ENCODE assay signal across 11 cellular contexts in the genomic region with DNA sequence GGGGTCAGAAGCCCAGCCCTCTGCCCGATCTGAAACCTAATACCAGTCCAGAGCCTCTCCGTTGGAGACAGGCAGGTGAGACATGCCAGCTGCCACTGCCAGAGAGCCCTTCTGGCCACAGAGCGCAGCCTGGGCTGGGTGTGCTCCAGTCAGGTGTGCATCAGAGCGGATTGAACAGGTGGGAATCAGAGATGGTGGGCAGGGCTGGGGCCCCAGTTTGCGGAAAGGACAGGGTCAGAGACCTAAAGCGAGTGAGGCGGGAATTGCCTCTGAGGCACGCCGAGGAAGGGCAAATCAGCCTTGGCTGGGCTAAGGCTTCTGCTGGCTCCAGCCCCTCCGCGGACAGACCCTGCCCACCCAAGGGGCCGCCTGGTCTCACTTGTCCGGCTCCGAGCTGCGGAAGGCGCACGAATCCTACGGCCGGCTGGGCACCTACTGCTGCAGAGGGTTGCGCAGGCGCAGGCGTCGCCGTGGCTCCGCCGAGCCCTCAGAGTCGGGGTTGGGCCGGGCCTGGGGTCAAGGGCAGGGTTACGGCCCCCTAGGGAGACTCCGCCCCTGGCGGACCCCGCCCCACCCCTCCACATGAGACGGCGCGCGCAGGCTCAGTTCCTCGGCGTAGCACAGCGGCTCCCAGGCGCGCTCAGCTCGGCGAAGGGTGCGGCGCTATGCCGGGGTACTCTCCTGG. TPM values are rescaled to one million over a fixed set of nuclear protein-coding genes. Genes with fewer than 3 reads are reported as not detected.
DNase-seq lines count a peak whose midpoint lies in the region; ATAC-seq, FAIRE-seq and TF ChIP-seq lines count a peak whose summit lies in the region.
"Had no signal": no experiment of that assay in that cellular context is flagged by ENCODE, and none has a peak within 500 bp of the region (broad histone marks: within the 10 kb centered on the region; RNA-seq: fewer than 3 reads in every experiment).

No MANE protein-coding gene starts in this region.

- H2BK5ac ChIP-seq in H1 (ENCODE audit: low read depth, low read length), result peak overlapping the region; percentile 71; the same call in 1 of the 2 replicates

- no peak overlapping the region for H4K5ac ChIP-seq in H1 (ENCODE audit: insufficient read length, low read depth, low read length)

- no peaks in the 10 kb centered on the region for H3K4me1 Mint-ChIP-seq in activated T-helper 1 cell treated with anti-CD3 and anti-CD28 coated beads, Interleukin-12 subunit alpha, Interleukin-12 subunit beta, Interleukin-2, Interleukin-4 antibody, amounts not matched to agents 30 ng/mL and 10 ng/mL and 1 ng/mL, durations not matched to agents 14 hours and 24 hours and 36 hours (ENCODE audit: low read depth)

- H3K27ac Mint-ChIP-seq in activated T-helper 1 cell treated with anti-CD3 and anti-CD28 coated beads, Interleukin-12 subunit alpha, Interleukin-12 subunit beta, Interleukin-2, Interleukin-4 antibody, amounts not matched to agents 30 ng/mL and 10 ng/mL and 1 ng/mL, durations not matched to agents 14 hours and 24 hours and 36 hours, result no peak overlapping the region

- 3% methylated on average over 40 of the region's 46 CpGs; no CpG with 5 or more reads in 1 of the 2 experiments for WGBS in H1 (ENCODE audit: extremely low coverage in 1 of 2, insufficient coverage in 1 of 2, insufficient read length in 1 of 2, insufficient replicate concordance in 2 of 2, low coverage in 1 of 2, low lambda C conversion rate in 2 of 2, missing lambda C conversion rate in 1 of 2), 2 experiments

- FAIRE-seq in H1 (lab: Jason Lieb, UNC), result no peak

- TF ChIP-seq POLR2A in H1 (IDR thresholded peaks at IDR 0.05; ENCODE audit: control extremely low read depth in 1 of 2, low read depth in 2 of 2, low read length in 2 of 2), result no peak

- no peak overlapping the region for H3K14ac ChIP-seq in H1 (ENCODE audit: insufficient read length)

- H4K8ac ChIP-seq in H1 (ENCODE audit: extremely low read depth, insufficient read depth, low read length), result peak overlapping the region; percentile 84

- no peaks in the 10 kb centered on the region; the same call in 1 of the 2 replicates for H3K79me1 ChIP-seq in H1 (ENCODE audit: low read depth, low read length)

- H3K4me3 ChIP-seq in H1 (ENCODE audit: extremely low read depth in 1 of 4, insufficient read depth in 2 of 4, low read depth in 3 of 4, low read length in 4 of 4), result peak overlapping the region; percentile 24 to 62 (median 54); a peak in 7 of 8 replicates
- peak overlapping the region; percentile 24 for H3K4me3 ChIP-seq in skeletal muscle cell (ENCODE audit: low read depth, low read length)

- no peak for TF ChIP-seq CTCF in H1 (IDR thresholded peaks at IDR 0.05; ENCODE audit: control extremely low read depth in 1 of 3, insufficient read depth in 1 of 3, low read depth in 1 of 3, low read length in 3 of 3)

- intact Hi-C loops in left colon (cut with DNase I, micrococcal nuclease), result no loop called here
- intact Hi-C loops in activated T-helper 1 cell treated with anti-CD3 and anti-CD28 coated beads, Interleukin-12 subunit alpha, Interleukin-12 subunit beta, Interleukin-2, Interleukin-4 antibody, amounts not matched to agents 30 ng/mL and 10 ng/mL and 1 ng/mL, durations not matched to agents 14 hours and 24 hours and 36 hours (cut with micrococcal nuclease), result no loop called here

- ATAC-seq in left colon, result peak; percentile 92
- no peak for ATAC-seq in GM18498 (IDR thresholded peaks at IDR 0.05; ENCODE audit: unreplicated experiment)
- no peak for ATAC-seq in HG03342 (IDR thresholded peaks at IDR 0.05; ENCODE audit: unreplicated experiment)
- no peak for ATAC-seq in GM18867 (IDR thresholded peaks at IDR 0.05; ENCODE audit: unreplicated experiment)

- H3K36me3 Mint-ChIP-seq in activated T-helper 1 cell treated with anti-CD3 and anti-CD28 coated beads, Interleukin-12 subunit alpha, Interleukin-12 subunit beta, Interleukin-2, Interleukin-4 antibody, amounts not matched to agents 30 ng/mL and 10 ng/mL and 1 ng/mL, durations not matched to agents 14 hours and 24 hours and 36 hours (ENCODE audit: low read depth), result no peaks in the 10 kb centered on the region

- POLR2A ChIA-PET in H1 (lab: Charles Lee; ENCODE audit: partially characterized antibody), result interaction anchor here (0.8 to 5.3 kb wide), 5 partner anchors 9 to 22 kb away, joined by 3 to 32 read pairs (median 6); partner anchors contain the start of genes ARHGEF19 and CPLANE2

- peak overlapping the region; percentile 86 for H3K18ac ChIP-seq in H1 (ENCODE audit: extremely low read depth, low read length)

- peak overlapping the region; percentile 76 for H3K4ac ChIP-seq in H1 (replicated peaks; ENCODE audit: insufficient read length, low read depth, low read length)

- no peaks in the 10 kb centered on the region for H3K9me3 Mint-ChIP-seq in activated T-helper 1 cell treated with anti-CD3 and anti-CD28 coated beads, Interleukin-12 subunit alpha, Interleukin-12 subunit beta, Interleukin-2, Interleukin-4 antibody, amounts not matched to agents 30 ng/mL and 10 ng/mL and 1 ng/mL, durations not matched to agents 14 hours and 24 hours and 36 hours

- no peak overlapping the region for H4K91ac ChIP-seq in H1 (replicated peaks; ENCODE audit: insufficient read length, low read length)

- no peak for TF ChIP-seq RAD21 in H1 (IDR thresholded peaks at IDR 0.05 in 1 of 2, conservative IDR thresholded peaks at IDR 0.05 in 1 of 2; ENCODE audit: low read depth in 2 of 2, low read length in 2 of 2)

- H3K4me3 Mint-ChIP-seq in activated T-helper 1 cell treated with anti-CD3 and anti-CD28 coated beads, Interleukin-12 subunit alpha, Interleukin-12 subunit beta, Interleukin-2, Interleukin-4 antibody, amounts not matched to agents 30 ng/mL and 10 ng/mL and 1 ng/mL, durations not matched to agents 14 hours and 24 hours and 36 hours, result no peak overlapping the region

- H3K4me2 ChIP-seq in H1 (ENCODE audit: insufficient read depth in 1 of 2, low read depth in 2 of 2, low read length in 2 of 2), result peak overlapping the region; percentile 73 to 99
- H3K4me2 ChIP-seq: SK-N-SH had no signal

- peaks cover 25% of the 10 kb centered on the region for H3K27me3 Mint-ChIP-seq in activated T-helper 1 cell treated with anti-CD3 and anti-CD28 coated beads, Interleukin-12 subunit alpha, Interleukin-12 subunit beta, Interleukin-2, Interleukin-4 antibody, amounts not matched to agents 30 ng/mL and 10 ng/mL and 1 ng/mL, durations not matched to agents 14 hours and 24 hours and 36 hours (ENCODE audit: insufficient read depth)

- DNase-seq in NCI-H187 treated with DMSO at 0.1 percent for 48 hours (lab: John Stamatoyannopoulos, UW), result peak; percentile 26
- DNase-seq in H1 (ENCODE audit: low read depth in 1 of 2, low spot score in 2 of 2), result peak in 1 of 2 experiments; percentile 94
- peak; percentile 67 to 77 for DNase-seq in left colon
- no peak for DNase-seq in skeletal muscle cell (ENCODE audit: low read depth)
- DNase-seq in activated T-helper 1 cell treated with anti-CD3 and anti-CD28 coated beads, Interleukin-12 subunit alpha, Interleukin-12 subunit beta, Interleukin-2, Interleukin-4 antibody, amounts not matched to agents 30 ng/mL and 10 ng/mL and 1 ng/mL, durations not matched to agents 14 hours and 24 hours and 36 hours (ENCODE audit: low spot score), result no peak
- DNase-seq: activated CD8-positive, alpha-beta memory T cell treated with anti-CD3 and anti-CD28 coated beads, Interleukin-2, amount 50 U/mL, for 48 hours; NCI-H1417 treated with DMSO at 0.1 percent for 48 hours; SK-N-SH had no signal

- H3K27ac ChIP-seq in H1 (ENCODE audit: low read depth, low read length), result no peak overlapping the region

- no peak overlapping the region for H3K56ac ChIP-seq in H1 (replicated peaks; ENCODE audit: insufficient read length, low read depth, low read length)

- H4K20me1 ChIP-seq in H1 (replicated peaks in 1 of 2; ENCODE audit: control insufficient read depth in 1 of 2, insufficient read depth in 2 of 2, low read length in 2 of 2), result peaks cover 7 to 8% of the 10 kb centered on the region in 2 experiments

- no peaks in the 10 kb centered on the region for H3K9me3 ChIP-seq in H1 (ENCODE audit: insufficient read depth in 2 of 2, low read depth in 1 of 2, low read length in 1 of 2)
- H3K9me3 ChIP-seq: SK-N-SH had no signal

- CTCF ChIA-PET in H1 (lab: Charles Lee; ENCODE audit: partially characterized antibody), result interaction anchor here (0.6 to 13.8 kb wide), 8 partner anchors 10 to 147 kb away, joined by 3 to 106 read pairs (median 3); partner anchors contain the start of gene ARHGEF19

- TF ChIP-seq EP300 in H1 (IDR thresholded peaks at IDR 0.05; ENCODE audit: borderline replicate concordance in 1 of 2, low read depth in 2 of 2, low read length in 2 of 2), result no peak

- peak overlapping the region; percentile 88; the same call in 1 of the 2 replicates for H2BK15ac ChIP-seq in H1 (ENCODE audit: low read length)

- H3K23me2 ChIP-seq in H1 (ENCODE audit: low read depth, low read length), result peaks cover 11% of the 10 kb centered on the region

- H2BK20ac ChIP-seq in H1 (ENCODE audit: low read length), result no peak overlapping the region

- peaks cover 0 to 16% (median 9%) of the 10 kb centered on the region in 4 experiments; a peak in 5 of 7 replicates for H3K4me1 ChIP-seq in H1 (replicated peaks in 1 of 4; ENCODE audit: control insufficient read depth in 3 of 4, insufficient read depth in 4 of 4, low read length in 3 of 4)

- peaks cover 18 to 56% (median 46%) of the 10 kb centered on the region in 4 experiments for H3K27me3 ChIP-seq in H1 (replicated peaks in 1 of 4; ENCODE audit: control insufficient read depth in 3 of 4, extremely low read depth in 1 of 4, insufficient read depth in 3 of 4, low read length in 3 of 4)

- H3K36me3 ChIP-seq in H1 (ENCODE audit: control insufficient read depth in 2 of 4, insufficient read depth in 4 of 4, low read length in 3 of 4), result no peaks in the 10 kb centered on the region

- H2AK5ac ChIP-seq in H1 (ENCODE audit: low read depth, low read length), result no peak overlapping the region

- peak overlapping the region in 1 of 4 experiments; percentile 35; a peak in 1 of 7 replicates for H3K9ac ChIP-seq in H1 (replicated peaks in 1 of 4; ENCODE audit: extremely low read depth in 1 of 4, low read depth in 3 of 4, low read length in 3 of 4)
- H3K9ac ChIP-seq: SK-N-SH had no signal

- no peak overlapping the region for H2BK120ac ChIP-seq in H1 (replicated peaks; ENCODE audit: low read depth, low read length)

- H2BK12ac ChIP-seq in H1 (ENCODE audit: low read depth, low read length), result peak overlapping the region; percentile 75; the same call in 1 of the 2 replicates

- H3K23ac ChIP-seq in H1 (ENCODE audit: insufficient read length), result no peak overlapping the region

- peak overlapping the region; percentile 9; the same call in 1 of the 2 replicates for H2AFZ ChIP-seq in H1 (ENCODE audit: low read length)

- H3K79me2 ChIP-seq in H1 (ENCODE audit: control insufficient read depth in 1 of 2, insufficient read depth in 2 of 2, low read length in 2 of 2), result no peaks in the 10 kb centered on the region

RNA-seq across cellular contexts. Expression of gene CPLANE2, which starts 10.3 kb away (rescaled TPM):
- total RNA-seq in H1 (2021; fragmentation: NEBNext Ultra II Directional; extraction: Animal tissue kit (Norgen Biotek cat#: 25700)), result 2.5 and 2.7 TPM in 2 replicates
- 2.3 and 3.7 TPM in 2 replicates for polyA plus RNA-seq in H1 (2011; rRNA removed)
- polyA plus RNA-seq in H1 (2011; cell fraction: cytosol; rRNA removed), result 3.2 TPM
- polyA plus RNA-seq in H1 (2011; cell fraction: nucleus; rRNA removed), result 6.4 TPM
- polyA plus RNA-seq in H1 (2012, experiment 1 of 2), result 1.9 to 4.7 TPM (median 3.3 TPM) in 4 replicates
- polyA plus RNA-seq in H1 (2012, experiment 2 of 2), result 7.6 TPM
- 1.1 TPM for polyA plus RNA-seq in H1 (2013, experiment 1 of 2)
- polyA plus RNA-seq in H1 (2013, experiment 2 of 2), result 1.1 TPM
- polyA minus RNA-seq in H1 (2011; rRNA and poly(A)+ RNA removed), result 1.8 and 3.0 TPM in 2 replicates
- 3.4 TPM for polyA minus RNA-seq in H1 (2011; cell fraction: cytosol; rRNA and poly(A)+ RNA removed)
- polyA minus RNA-seq in H1 (2011; cell fraction: nucleus; rRNA and poly(A)+ RNA removed), result 1.9 TPM
- total RNA-seq in left colon, result 1 to 10 TPM; 5.9 to 7.6 TPM
- 3.8 and 4.1 TPM in 2 replicates for total RNA-seq in activated T-helper 1 cell treated with anti-CD3 and anti-CD28 coated beads, Interleukin-12 subunit alpha, Interleukin-12 subunit beta, Interleukin-2, Interleukin-4 antibody, amounts not matched to agents 30 ng/mL and 10 ng/mL and 1 ng/mL, durations not matched to agents 14 hours and 24 hours and 36 hours

RNA-seq across cellular contexts. Expression of gene ARHGEF19, which starts 14.2 kb away (rescaled TPM):
- 51.9 and 56.4 TPM in 2 replicates for total RNA-seq in H1 (2021; fragmentation: NEBNext Ultra II Directional; extraction: Animal tissue kit (Norgen Biotek cat#: 25700))
- polyA plus RNA-seq in H1 (2011; rRNA removed), result 47.5 and 69.2 TPM in 2 replicates
- polyA plus RNA-seq in H1 (2011; cell fraction: cytosol; rRNA removed), result 55.0 TPM
- polyA plus RNA-seq in H1 (2011; cell fraction: nucleus; rRNA removed), result 157 TPM
- polyA plus RNA-seq in H1 (2012, experiment 1 of 2), result 42.8 to 57.1 TPM (median 54.3 TPM) in 4 replicates
- 45.5 TPM for polyA plus RNA-seq in H1 (2012, experiment 2 of 2)
- polyA plus RNA-seq in H1 (2013, experiment 1 of 2), result 32.6 TPM
- polyA plus RNA-seq in H1 (2013, experiment 2 of 2), result 30.2 TPM
- 27.7 and 32.0 TPM in 2 replicates for polyA minus RNA-seq in H1 (2011; rRNA and poly(A)+ RNA removed)
- polyA minus RNA-seq in H1 (2011; cell fraction: cytosol; rRNA and poly(A)+ RNA removed), result 22.2 TPM
- 30.7 TPM for polyA minus RNA-seq in H1 (2011; cell fraction: nucleus; rRNA and poly(A)+ RNA removed)
- total RNA-seq in left colon, result 10 to 100 TPM in 1 of 2 donors, 1 to 10 TPM in 1; 8.0 to 10.6 TPM
- total RNA-seq in activated T-helper 1 cell treated with anti-CD3 and anti-CD28 coated beads, Interleukin-12 subunit alpha, Interleukin-12 subunit beta, Interleukin-2, Interleukin-4 antibody, amounts not matched to agents 30 ng/mL and 10 ng/mL and 1 ng/mL, durations not matched to agents 14 hours and 24 hours and 36 hours, result 7.9 and 11.2 TPM in 2 replicates

Comparison
In these comparisons a context has a peak if more than half of its experiments do, and no peak if none do; other contexts are left out.
1. DNase-seq: peak in NCI-H187 treated with DMSO at 0.1 percent for 48 hours (single experiment) and left colon (2 of 2); none in skeletal muscle cell (single experiment) and activated T-helper 1 cell treated with anti-CD3 and anti-CD28 coated beads, Interleukin-12 subunit alpha, Interleukin-12 subunit beta, Interleukin-2, Interleukin-4 antibody, amounts not matched to agents 30 ng/mL and 10 ng/mL and 1 ng/mL, durations not matched to agents 14 hours and 24 hours and 36 hours (single experiment).